Comparison of ENCODE assay signal across 1 cellular context in genomic region chr19:5129691-5130090, GRCh38.
TF ChIP-seq lines count a peak whose summit lies in the region.

No MANE protein-coding gene starts in this region.

TF ChIP-seq in GM23338, 12 proteins besides CTCF, POLR2A, EP300 and RAD21 (continued from another document):
- TF ChIP-seq, protein P1, sequence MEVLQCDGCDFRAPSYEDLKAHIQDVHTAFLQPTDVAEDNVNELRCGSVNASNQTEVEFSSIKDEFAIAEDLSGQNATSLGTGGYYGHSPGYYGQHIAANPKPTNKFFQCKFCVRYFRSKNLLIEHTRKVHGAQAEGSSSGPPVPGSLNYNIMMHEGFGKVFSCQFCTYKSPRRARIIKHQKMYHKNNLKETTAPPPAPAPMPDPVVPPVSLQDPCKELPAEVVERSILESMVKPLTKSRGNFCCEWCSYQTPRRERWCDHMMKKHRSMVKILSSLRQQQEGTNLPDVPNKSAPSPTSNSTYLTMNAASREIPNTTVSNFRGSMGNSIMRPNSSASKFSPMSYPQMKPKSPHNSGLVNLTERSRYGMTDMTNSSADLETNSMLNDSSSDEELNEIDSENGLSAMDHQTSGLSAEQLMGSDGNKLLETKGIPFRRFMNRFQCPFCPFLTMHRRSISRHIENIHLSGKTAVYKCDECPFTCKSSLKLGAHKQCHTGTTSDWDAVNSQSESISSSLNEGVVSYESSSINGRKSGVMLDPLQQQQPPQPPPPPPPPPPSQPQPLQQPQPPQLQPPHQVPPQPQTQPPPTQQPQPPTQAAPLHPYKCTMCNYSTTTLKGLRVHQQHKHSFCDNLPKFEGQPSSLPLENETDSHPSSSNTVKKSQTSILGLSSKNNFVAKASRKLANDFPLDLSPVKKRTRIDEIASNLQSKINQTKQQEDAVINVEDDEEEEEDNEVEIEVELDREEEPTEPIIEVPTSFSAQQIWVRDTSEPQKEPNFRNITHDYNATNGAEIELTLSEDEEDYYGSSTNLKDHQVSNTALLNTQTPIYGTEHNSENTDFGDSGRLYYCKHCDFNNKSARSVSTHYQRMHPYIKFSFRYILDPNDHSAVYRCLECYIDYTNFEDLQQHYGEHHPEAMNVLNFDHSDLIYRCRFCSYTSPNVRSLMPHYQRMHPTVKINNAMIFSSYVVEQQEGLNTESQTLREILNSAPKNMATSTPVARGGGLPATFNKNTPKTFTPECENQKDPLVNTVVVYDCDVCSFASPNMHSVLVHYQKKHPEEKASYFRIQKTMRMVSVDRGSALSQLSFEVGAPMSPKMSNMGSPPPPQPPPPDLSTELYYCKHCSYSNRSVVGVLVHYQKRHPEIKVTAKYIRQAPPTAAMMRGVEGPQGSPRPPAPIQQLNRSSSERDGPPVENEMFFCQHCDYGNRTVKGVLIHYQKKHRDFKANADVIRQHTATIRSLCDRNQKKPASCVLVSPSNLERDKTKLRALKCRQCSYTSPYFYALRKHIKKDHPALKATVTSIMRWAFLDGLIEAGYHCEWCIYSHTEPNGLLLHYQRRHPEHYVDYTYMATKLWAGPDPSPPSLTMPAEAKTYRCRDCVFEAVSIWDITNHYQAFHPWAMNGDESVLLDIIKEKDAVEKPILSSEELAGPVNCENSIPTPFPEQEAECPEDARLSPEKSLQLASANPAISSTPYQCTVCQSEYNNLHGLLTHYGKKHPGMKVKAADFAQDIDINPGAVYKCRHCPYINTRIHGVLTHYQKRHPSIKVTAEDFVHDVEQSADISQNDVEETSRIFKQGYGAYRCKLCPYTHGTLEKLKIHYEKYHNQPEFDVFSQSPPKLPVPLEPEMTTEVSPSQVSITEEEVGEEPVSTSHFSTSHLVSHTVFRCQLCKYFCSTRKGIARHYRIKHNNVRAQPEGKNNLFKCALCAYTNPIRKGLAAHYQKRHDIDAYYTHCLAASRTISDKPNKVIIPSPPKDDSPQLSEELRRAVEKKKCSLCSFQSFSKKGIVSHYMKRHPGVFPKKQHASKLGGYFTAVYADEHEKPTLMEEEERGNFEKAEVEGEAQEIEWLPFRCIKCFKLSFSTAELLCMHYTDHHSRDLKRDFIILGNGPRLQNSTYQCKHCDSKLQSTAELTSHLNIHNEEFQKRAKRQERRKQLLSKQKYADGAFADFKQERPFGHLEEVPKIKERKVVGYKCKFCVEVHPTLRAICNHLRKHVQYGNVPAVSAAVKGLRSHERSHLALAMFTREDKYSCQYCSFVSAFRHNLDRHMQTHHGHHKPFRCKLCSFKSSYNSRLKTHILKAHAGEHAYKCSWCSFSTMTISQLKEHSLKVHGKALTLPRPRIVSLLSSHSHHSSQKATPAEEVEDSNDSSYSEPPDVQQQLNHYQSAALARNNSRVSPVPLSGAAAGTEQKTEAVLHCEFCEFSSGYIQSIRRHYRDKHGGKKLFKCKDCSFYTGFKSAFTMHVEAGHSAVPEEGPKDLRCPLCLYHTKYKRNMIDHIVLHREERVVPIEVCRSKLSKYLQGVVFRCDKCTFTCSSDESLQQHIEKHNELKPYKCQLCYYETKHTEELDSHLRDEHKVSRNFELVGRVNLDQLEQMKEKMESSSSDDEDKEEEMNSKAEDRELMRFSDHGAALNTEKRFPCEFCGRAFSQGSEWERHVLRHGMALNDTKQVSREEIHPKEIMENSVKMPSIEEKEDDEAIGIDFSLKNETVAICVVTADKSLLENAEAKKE (CRISPR knock-in tag; IDR thresholded peaks at IDR 0.05), result no peak
